In genomic region chr18:77119101-77119850, GRCh38 we compare ENCODE assay signal across 13 cellular contexts. TPM values are rescaled to one million over a fixed set of nuclear protein-coding genes. Genes with fewer than 3 reads are reported as not detected.
DNase-seq lines count a peak whose midpoint lies in the region; ATAC-seq and TF ChIP-seq lines count a peak whose summit lies in the region.
"Had no signal": no experiment of that assay in that cellular context is flagged by ENCODE, and none has a peak within 500 bp of the region (broad histone marks: within the 10 kb centered on the region; RNA-seq: fewer than 3 reads in every experiment).

No MANE protein-coding gene starts in this region.

- peaks cover 26% of the 10 kb centered on the region for H3K4me1 Mint-ChIP-seq in endodermal cell
- peaks cover 92% of the 10 kb centered on the region for H3K4me1 Mint-ChIP-seq in stimulated activated effector memory CD8-positive, alpha-beta T cell treated with anti-CD3 and anti-CD28 coated beads, Interleukin-12 subunit alpha, Interleukin-12 subunit beta, amount 100 ng/mL, for 72 hours

- no peaks in the 10 kb centered on the region for H3K27me3 ChIP-seq in Peyer's patch
- no peaks in the 10 kb centered on the region for H3K27me3 ChIP-seq in endodermal cell (ENCODE audit: control insufficient read depth, insufficient read depth, low read length, poor library complexity, severe bottlenecking)
- H3K27me3 ChIP-seq: tibial nerve had no signal

- no peak for TF ChIP-seq POLR2A in Peyer's patch (IDR thresholded peaks at IDR 0.05)

- DNase-seq in activated CD8-positive, alpha-beta memory T cell treated with anti-CD3 and anti-CD28 coated beads, Interleukin-2, amount 50 U/mL, for 48 hours: peak; percentile 51
- no peak for DNase-seq in activated CD8-positive, alpha-beta memory T cell treated with anti-CD3 and anti-CD28 coated beads, Interleukin-2, amount 50 U/mL, for 4 hours
- DNase-seq in Peyer's patch: peak in 2 of 3 donors; percentile 36 to 39
- DNase-seq in endodermal cell: peak; percentile 41
- DNase-seq in stimulated activated effector memory CD8-positive, alpha-beta T cell treated with anti-CD3 and anti-CD28 coated beads, Interleukin-12 subunit alpha, Interleukin-12 subunit beta, amount 100 ng/mL, for 72 hours (ENCODE audit: low spot score in 2 of 2): no peak
- no peak for DNase-seq in NCI-H1105 treated with DMSO at 0.1 percent for 48 hours (lab: John Stamatoyannopoulos, UW)
- DNase-seq in iPS-NIHi11 (ENCODE audit: low spot score): no peak
- DNase-seq in HCEC 1CT: no peak
- DNase-seq: left cardiac atrium, NCI-H1092 had no signal

- H3K27ac Mint-ChIP-seq in endodermal cell: no peak overlapping the region
- peak overlapping the region; percentile 75 for H3K27ac Mint-ChIP-seq in stimulated activated effector memory CD8-positive, alpha-beta T cell treated with anti-CD3 and anti-CD28 coated beads, Interleukin-12 subunit alpha, Interleukin-12 subunit beta, amount 100 ng/mL, for 72 hours

- H3K9me3 Mint-ChIP-seq in endodermal cell: no peaks in the 10 kb centered on the region
- H3K9me3 Mint-ChIP-seq in stimulated activated effector memory CD8-positive, alpha-beta T cell treated with anti-CD3 and anti-CD28 coated beads, Interleukin-12 subunit alpha, Interleukin-12 subunit beta, amount 100 ng/mL, for 72 hours: no peaks in the 10 kb centered on the region
- H3K9me3 Mint-ChIP-seq: nephron had no signal

- H3K9me3 ChIP-seq in Peyer's patch: no peaks in the 10 kb centered on the region
- no peaks in the 10 kb centered on the region for H3K9me3 ChIP-seq in endodermal cell (ENCODE audit: control insufficient read depth, low read length)
- H3K9me3 ChIP-seq: tibial nerve had no signal

- no peak for ATAC-seq in stimulated activated effector memory CD8-positive, alpha-beta T cell treated with anti-CD3 and anti-CD28 coated beads, Interleukin-12 subunit alpha, Interleukin-12 subunit beta, amount 100 ng/mL, for 72 hours
- ATAC-seq: left cardiac atrium had no signal

- H3K4me1 ChIP-seq in Peyer's patch (peaks cover 4 to 36% (median 11%) of the 10 kb centered on the region in 4 donors), endodermal cell (ENCODE audit: control insufficient read depth, insufficient read depth, low read length) (peaks cover 14% of the 10 kb centered on the region)

- H3K4me3 ChIP-seq in Peyer's patch (no peak overlapping the region), endodermal cell (ENCODE audit: low read length) (no peak overlapping the region)
- H3K4me3 ChIP-seq: tibial nerve had no signal

- H3K4me3 Mint-ChIP-seq in endodermal cell: no peak overlapping the region
- peak overlapping the region; percentile 22 for H3K4me3 Mint-ChIP-seq in stimulated activated effector memory CD8-positive, alpha-beta T cell treated with anti-CD3 and anti-CD28 coated beads, Interleukin-12 subunit alpha, Interleukin-12 subunit beta, amount 100 ng/mL, for 72 hours
- H3K4me3 Mint-ChIP-seq: brain, nephron had no signal

- WGBS in endodermal cell (ENCODE audit: insufficient coverage in 1 of 2, insufficient read length in 1 of 2), 2 experiments: 92 to 95% methylated on average over 8 to 12 of the region's 12 CpGs

- H3K27ac ChIP-seq in Peyer's patch: no peak overlapping the region
- H3K27ac ChIP-seq in endodermal cell (ENCODE audit: low read depth, low read length): no peak overlapping the region
- H3K27ac ChIP-seq: tibial nerve had no signal

- H3K36me3 ChIP-seq in Peyer's patch: peaks cover 0 to 6% (median 0%) of the 10 kb centered on the region in 3 donors
- H3K36me3 ChIP-seq in endodermal cell (ENCODE audit: control insufficient read depth, insufficient read depth, low read length): no peaks in the 10 kb centered on the region
- H3K36me3 ChIP-seq: tibial nerve had no signal

- H3K27me3 Mint-ChIP-seq in endodermal cell (ENCODE audit: insufficient read depth): no peaks in the 10 kb centered on the region

- H3K36me3 Mint-ChIP-seq in endodermal cell (ENCODE audit: low read depth): peaks cover 6% of the 10 kb centered on the region
- H3K36me3 Mint-ChIP-seq in stimulated activated effector memory CD8-positive, alpha-beta T cell treated with anti-CD3 and anti-CD28 coated beads, Interleukin-12 subunit alpha, Interleukin-12 subunit beta, amount 100 ng/mL, for 72 hours: peaks cover 32% of the 10 kb centered on the region

- H3K9ac ChIP-seq in endodermal cell (ENCODE audit: extremely low read depth, low read length, poor library complexity, severe bottlenecking): no peak overlapping the region

- TF ChIP-seq CTCF in Peyer's patch (IDR thresholded peaks at IDR 0.05) (no peak), endodermal cell (conservative IDR thresholded peaks at IDR 0.05) (no peak)

RNA-seq across cellular contexts. Expression of gene MBP, which starts 13.3 kb away (rescaled TPM):
- 10 to 100 TPM; 40.9 to 67.7 (median 51.8) TPM for total RNA-seq in Peyer's patch
- 10 to 100 TPM; 16.3 to 19.0 TPM for total RNA-seq in endodermal cell
- polyA plus RNA-seq in endodermal cell (2013, experiment 1 of 2): 2.6 TPM
- 2.1 TPM for polyA plus RNA-seq in endodermal cell (2013, experiment 2 of 2)

Comparison
In these comparisons a context has a peak if more than half of its experiments do, and no peak if none do; other contexts are left out.
1. DNase-seq: peak in activated CD8-positive, alpha-beta memory T cell treated with anti-CD3 and anti-CD28 coated beads, Interleukin-2, amount 50 U/mL, for 48 hours (single experiment), Peyer's patch (2 of 3) and endodermal cell (single experiment); none in activated CD8-positive, alpha-beta memory T cell treated with anti-CD3 and anti-CD28 coated beads, Interleukin-2, amount 50 U/mL, for 4 hours (single experiment), stimulated activated effector memory CD8-positive, alpha-beta T cell treated with anti-CD3 and anti-CD28 coated beads, Interleukin-12 subunit alpha, Interleukin-12 subunit beta, amount 100 ng/mL, for 72 hours (0 of 2), NCI-H1105 treated with DMSO at 0.1 percent for 48 hours (single experiment), iPS-NIHi11 (single experiment) and HCEC 1CT (single experiment).